Comparison of ENCODE assay signal across 1 cellular context in the genomic region with DNA sequence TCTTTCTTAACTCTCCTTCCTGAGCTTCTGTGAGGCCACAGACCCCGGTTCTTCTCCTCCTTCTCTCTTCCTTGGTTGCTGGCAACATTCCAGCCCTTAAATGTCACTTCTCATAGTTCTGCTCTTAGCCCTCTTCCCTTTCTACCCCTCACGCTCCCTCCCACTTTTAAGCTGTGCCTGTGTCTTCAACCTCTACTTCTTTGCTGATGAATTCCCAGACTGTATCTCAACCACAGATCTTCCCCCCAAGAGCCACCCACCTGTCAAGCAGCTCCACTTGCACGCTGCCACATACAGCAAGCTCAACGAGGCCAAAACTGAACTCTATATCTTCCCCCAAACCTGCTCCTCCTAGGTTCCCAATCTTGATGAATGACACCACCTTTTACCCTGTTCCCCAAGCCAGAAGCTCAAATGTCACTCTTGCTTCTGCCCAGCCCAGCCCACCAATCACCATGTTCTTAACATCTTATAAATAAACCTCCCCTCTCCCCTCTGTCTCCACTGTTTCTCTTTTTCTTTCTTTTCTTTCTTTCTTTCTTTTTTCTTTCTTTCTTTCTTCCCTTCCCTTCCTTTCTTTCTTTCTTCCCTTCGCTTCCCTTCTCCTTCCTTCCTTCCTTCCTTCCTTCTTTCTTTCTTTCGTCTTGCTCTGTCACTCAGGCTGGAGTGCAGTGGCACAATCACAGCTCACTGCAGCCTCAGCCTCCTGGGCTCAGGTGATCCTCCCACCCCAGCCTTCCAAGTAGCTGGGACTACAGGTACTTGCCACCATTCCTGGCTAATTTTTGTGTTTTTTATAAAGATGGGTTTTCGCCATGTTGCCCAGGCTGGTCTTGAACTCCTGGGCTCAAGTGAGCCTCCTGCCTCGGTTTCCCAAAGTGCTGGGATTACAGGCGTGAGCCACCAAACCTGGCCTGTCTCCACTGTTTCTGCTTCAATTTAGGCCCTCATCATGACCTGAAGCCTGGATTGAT.
TF ChIP-seq lines count a peak whose summit lies in the region.

No MANE protein-coding gene starts in this region.

TF ChIP-seq in K562, 482 proteins besides CTCF, POLR2A, EP300 and RAD21 (continued from another document):
- TF ChIP-seq, protein P1, sequence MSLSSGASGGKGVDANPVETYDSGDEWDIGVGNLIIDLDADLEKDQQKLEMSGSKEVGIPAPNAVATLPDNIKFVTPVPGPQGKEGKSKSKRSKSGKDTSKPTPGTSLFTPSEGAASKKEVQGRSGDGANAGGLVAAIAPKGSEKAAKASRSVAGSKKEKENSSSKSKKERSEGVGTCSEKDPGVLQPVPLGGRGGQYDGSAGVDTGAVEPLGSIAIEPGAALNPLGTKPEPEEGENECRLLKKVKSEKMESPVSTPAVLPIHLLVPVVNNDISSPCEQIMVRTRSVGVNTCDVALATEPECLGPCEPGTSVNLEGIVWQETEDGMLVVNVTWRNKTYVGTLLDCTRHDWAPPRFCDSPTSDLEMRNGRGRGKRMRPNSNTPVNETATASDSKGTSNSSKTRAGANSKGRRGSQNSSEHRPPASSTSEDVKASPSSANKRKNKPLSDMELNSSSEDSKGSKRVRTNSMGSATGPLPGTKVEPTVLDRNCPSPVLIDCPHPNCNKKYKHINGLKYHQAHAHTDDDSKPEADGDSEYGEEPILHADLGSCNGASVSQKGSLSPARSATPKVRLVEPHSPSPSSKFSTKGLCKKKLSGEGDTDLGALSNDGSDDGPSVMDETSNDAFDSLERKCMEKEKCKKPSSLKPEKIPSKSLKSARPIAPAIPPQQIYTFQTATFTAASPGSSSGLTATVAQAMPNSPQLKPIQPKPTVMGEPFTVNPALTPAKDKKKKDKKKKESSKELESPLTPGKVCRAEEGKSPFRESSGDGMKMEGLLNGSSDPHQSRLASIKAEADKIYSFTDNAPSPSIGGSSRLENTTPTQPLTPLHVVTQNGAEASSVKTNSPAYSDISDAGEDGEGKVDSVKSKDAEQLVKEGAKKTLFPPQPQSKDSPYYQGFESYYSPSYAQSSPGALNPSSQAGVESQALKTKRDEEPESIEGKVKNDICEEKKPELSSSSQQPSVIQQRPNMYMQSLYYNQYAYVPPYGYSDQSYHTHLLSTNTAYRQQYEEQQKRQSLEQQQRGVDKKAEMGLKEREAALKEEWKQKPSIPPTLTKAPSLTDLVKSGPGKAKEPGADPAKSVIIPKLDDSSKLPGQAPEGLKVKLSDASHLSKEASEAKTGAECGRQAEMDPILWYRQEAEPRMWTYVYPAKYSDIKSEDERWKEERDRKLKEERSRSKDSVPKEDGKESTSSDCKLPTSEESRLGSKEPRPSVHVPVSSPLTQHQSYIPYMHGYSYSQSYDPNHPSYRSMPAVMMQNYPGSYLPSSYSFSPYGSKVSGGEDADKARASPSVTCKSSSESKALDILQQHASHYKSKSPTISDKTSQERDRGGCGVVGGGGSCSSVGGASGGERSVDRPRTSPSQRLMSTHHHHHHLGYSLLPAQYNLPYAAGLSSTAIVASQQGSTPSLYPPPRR (CRISPR knock-in tag; IDR thresholded peaks at IDR 0.05; ENCODE audit: borderline replicate concordance): no peak
- no peak for TF ChIP-seq FOXA3 (CRISPR knock-in tag; conservative IDR thresholded peaks at IDR 0.05 in 1 of 2, IDR thresholded peaks at IDR 0.05 in 1 of 2)
- no peak for TF ChIP-seq HDAC6 (IDR thresholded peaks at IDR 0.05; ENCODE audit: low read depth, low read length)
- TF ChIP-seq MBD2 (IDR thresholded peaks at IDR 0.05; ENCODE audit: borderline replicate concordance, low read depth): peak; percentile 57; the same call in 1 of the 2 replicates
- peak; percentile 40; the same call in 1 of the 2 replicates for TF ChIP-seq SP1 (CRISPR knock-in tag; IDR thresholded peaks at IDR 0.05)
- no peak for TF ChIP-seq U2AF2 (optimal IDR thresholded peaks at IDR 0.05; ENCODE audit: low read depth, low read length)
- no peak for TF ChIP-seq NFXL1 (CRISPR knock-in tag; IDR thresholded peaks at IDR 0.05)
- TF ChIP-seq PHB2 (IDR thresholded peaks at IDR 0.05; ENCODE audit: low read depth): peak; percentile 73; the same call in 1 of the 2 replicates
- no peak for TF ChIP-seq MCM7 (IDR thresholded peaks at IDR 0.05)
- TF ChIP-seq, protein P2, sequence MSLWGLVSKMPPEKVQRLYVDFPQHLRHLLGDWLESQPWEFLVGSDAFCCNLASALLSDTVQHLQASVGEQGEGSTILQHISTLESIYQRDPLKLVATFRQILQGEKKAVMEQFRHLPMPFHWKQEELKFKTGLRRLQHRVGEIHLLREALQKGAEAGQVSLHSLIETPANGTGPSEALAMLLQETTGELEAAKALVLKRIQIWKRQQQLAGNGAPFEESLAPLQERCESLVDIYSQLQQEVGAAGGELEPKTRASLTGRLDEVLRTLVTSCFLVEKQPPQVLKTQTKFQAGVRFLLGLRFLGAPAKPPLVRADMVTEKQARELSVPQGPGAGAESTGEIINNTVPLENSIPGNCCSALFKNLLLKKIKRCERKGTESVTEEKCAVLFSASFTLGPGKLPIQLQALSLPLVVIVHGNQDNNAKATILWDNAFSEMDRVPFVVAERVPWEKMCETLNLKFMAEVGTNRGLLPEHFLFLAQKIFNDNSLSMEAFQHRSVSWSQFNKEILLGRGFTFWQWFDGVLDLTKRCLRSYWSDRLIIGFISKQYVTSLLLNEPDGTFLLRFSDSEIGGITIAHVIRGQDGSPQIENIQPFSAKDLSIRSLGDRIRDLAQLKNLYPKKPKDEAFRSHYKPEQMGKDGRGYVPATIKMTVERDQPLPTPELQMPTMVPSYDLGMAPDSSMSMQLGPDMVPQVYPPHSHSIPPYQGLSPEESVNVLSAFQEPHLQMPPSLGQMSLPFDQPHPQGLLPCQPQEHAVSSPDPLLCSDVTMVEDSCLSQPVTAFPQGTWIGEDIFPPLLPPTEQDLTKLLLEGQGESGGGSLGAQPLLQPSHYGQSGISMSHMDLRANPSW (CRISPR knock-in tag; IDR thresholded peaks at IDR 0.05): no peak
- no peak for TF ChIP-seq ZNF133 (CRISPR knock-in tag; IDR thresholded peaks at IDR 0.05)
- TF ChIP-seq, protein P3, sequence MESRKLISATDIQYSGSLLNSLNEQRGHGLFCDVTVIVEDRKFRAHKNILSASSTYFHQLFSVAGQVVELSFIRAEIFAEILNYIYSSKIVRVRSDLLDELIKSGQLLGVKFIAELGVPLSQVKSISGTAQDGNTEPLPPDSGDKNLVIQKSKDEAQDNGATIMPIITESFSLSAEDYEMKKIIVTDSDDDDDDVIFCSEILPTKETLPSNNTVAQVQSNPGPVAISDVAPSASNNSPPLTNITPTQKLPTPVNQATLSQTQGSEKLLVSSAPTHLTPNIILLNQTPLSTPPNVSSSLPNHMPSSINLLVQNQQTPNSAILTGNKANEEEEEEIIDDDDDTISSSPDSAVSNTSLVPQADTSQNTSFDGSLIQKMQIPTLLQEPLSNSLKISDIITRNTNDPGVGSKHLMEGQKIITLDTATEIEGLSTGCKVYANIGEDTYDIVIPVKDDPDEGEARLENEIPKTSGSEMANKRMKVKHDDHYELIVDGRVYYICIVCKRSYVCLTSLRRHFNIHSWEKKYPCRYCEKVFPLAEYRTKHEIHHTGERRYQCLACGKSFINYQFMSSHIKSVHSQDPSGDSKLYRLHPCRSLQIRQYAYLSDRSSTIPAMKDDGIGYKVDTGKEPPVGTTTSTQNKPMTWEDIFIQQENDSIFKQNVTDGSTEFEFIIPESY (CRISPR knock-in tag; IDR thresholded peaks at IDR 0.05): no peak
- no peak for TF ChIP-seq SAFB (IDR thresholded peaks at IDR 0.05; ENCODE audit: borderline replicate concordance, low read depth, low read length)
- TF ChIP-seq, protein P4, sequence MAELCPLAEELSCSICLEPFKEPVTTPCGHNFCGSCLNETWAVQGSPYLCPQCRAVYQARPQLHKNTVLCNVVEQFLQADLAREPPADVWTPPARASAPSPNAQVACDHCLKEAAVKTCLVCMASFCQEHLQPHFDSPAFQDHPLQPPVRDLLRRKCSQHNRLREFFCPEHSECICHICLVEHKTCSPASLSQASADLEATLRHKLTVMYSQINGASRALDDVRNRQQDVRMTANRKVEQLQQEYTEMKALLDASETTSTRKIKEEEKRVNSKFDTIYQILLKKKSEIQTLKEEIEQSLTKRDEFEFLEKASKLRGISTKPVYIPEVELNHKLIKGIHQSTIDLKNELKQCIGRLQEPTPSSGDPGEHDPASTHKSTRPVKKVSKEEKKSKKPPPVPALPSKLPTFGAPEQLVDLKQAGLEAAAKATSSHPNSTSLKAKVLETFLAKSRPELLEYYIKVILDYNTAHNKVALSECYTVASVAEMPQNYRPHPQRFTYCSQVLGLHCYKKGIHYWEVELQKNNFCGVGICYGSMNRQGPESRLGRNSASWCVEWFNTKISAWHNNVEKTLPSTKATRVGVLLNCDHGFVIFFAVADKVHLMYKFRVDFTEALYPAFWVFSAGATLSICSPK (IDR thresholded peaks at IDR 0.05; ENCODE audit: borderline replicate concordance): peak; percentile 98; the same call in 1 of the 2 replicates
